In the genomic region with DNA sequence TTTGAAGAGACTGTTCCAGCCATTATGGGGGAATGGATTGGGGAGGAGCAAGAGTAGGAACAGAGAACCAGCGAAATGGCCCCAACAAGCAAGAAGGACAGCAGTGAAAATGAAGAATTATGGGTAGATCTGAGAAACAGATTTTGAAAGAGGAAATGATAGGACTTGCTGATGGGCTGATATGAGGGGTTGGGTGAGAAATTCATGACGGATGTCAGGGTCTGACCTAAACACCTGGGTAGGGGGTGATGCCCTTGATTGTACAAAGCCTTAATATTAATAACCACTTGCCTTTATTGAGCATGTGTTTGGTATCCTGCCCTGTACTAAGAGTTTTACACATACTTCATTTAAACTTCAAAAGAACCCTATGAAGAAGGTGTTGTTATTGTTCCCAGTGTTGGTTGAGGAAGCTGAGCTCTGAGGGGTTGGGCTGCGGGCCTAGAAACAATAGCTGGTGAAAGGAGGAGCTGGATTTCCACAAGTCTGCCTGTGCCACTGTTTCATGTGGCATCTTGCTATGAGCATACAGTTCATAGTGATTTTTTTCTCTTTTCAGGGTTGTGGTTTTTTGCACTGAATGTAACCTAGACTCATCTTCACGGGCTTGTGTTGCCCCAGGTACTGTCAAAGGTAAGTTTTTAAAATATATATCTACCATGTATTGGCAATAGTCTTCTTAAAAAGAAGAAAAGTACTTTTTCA, we compare ENCODE assay signal across 1 cellular context.
TF ChIP-seq lines count a peak whose summit lies in the region.

No MANE protein-coding gene starts in this region.

TF ChIP-seq in WTC11, 78 proteins besides CTCF, POLR2A, EP300 and RAD21 (continued from another document):
- TF ChIP-seq, protein P1, sequence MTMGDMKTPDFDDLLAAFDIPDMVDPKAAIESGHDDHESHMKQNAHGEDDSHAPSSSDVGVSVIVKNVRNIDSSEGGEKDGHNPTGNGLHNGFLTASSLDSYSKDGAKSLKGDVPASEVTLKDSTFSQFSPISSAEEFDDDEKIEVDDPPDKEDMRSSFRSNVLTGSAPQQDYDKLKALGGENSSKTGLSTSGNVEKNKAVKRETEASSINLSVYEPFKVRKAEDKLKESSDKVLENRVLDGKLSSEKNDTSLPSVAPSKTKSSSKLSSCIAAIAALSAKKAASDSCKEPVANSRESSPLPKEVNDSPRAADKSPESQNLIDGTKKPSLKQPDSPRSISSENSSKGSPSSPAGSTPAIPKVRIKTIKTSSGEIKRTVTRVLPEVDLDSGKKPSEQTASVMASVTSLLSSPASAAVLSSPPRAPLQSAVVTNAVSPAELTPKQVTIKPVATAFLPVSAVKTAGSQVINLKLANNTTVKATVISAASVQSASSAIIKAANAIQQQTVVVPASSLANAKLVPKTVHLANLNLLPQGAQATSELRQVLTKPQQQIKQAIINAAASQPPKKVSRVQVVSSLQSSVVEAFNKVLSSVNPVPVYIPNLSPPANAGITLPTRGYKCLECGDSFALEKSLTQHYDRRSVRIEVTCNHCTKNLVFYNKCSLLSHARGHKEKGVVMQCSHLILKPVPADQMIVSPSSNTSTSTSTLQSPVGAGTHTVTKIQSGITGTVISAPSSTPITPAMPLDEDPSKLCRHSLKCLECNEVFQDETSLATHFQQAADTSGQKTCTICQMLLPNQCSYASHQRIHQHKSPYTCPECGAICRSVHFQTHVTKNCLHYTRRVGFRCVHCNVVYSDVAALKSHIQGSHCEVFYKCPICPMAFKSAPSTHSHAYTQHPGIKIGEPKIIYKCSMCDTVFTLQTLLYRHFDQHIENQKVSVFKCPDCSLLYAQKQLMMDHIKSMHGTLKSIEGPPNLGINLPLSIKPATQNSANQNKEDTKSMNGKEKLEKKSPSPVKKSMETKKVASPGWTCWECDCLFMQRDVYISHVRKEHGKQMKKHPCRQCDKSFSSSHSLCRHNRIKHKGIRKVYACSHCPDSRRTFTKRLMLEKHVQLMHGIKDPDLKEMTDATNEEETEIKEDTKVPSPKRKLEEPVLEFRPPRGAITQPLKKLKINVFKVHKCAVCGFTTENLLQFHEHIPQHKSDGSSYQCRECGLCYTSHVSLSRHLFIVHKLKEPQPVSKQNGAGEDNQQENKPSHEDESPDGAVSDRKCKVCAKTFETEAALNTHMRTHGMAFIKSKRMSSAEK (CRISPR knock-in tag; IDR thresholded peaks at IDR 0.05; ENCODE audit: borderline replicate concordance), result no peak
- no peak for TF ChIP-seq ZNF396 (CRISPR knock-in tag; IDR thresholded peaks at IDR 0.05; ENCODE audit: borderline replicate concordance)
- no peak for TF ChIP-seq NFATC4 (CRISPR knock-in tag; IDR thresholded peaks at IDR 0.05)
- TF ChIP-seq ZNF416 (CRISPR knock-in tag; IDR thresholded peaks at IDR 0.05), result no peak
- no peak for TF ChIP-seq ATF2 (CRISPR knock-in tag; IDR thresholded peaks at IDR 0.05; ENCODE audit: borderline replicate concordance, low read depth)
- no peak for TF ChIP-seq ZNF219 (CRISPR knock-in tag; IDR thresholded peaks at IDR 0.05; ENCODE audit: borderline replicate concordance)
- TF ChIP-seq JUN (CRISPR knock-in tag; IDR thresholded peaks at IDR 0.05), result no peak
- no peak for TF ChIP-seq MXD4 (CRISPR knock-in tag; IDR thresholded peaks at IDR 0.05; ENCODE audit: borderline replicate concordance)
- no peak for TF ChIP-seq ZNF423 (CRISPR knock-in tag; IDR thresholded peaks at IDR 0.05)
- no peak for TF ChIP-seq GRHL2 (CRISPR knock-in tag; IDR thresholded peaks at IDR 0.05; ENCODE audit: insufficient replicate concordance, severe bottlenecking)
- TF ChIP-seq, protein P2, sequence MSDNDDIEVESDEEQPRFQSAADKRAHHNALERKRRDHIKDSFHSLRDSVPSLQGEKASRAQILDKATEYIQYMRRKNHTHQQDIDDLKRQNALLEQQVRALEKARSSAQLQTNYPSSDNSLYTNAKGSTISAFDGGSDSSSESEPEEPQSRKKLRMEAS (CRISPR knock-in tag; IDR thresholded peaks at IDR 0.05), result no peak
TF ChIP-seq in WTC11: peak in this region for 0.
